1 cellular context compared by ENCODE assay signal in genomic region chr2:70887208-70887549, GRCh38.
TF ChIP-seq lines count a peak whose summit lies in the region.

No MANE protein-coding gene starts in this region.

TF ChIP-seq in HEK293, 187 proteins besides CTCF, POLR2A, EP300 and RAD21 (continued from another document):
- TF ChIP-seq ZFP3 (tag by site-specific recombination; IDR thresholded peaks at IDR 0.05; ENCODE audit: low read depth) (no peak), ZBTB48 (tag by site-specific recombination; IDR thresholded peaks at IDR 0.05) (no peak), ZNF155 (tag by site-specific recombination; IDR thresholded peaks at IDR 0.05) (no peak), ZNF174 (tag by site-specific recombination; IDR thresholded peaks at IDR 0.05) (no peak), GLIS2 (tag by site-specific recombination; IDR thresholded peaks at IDR 0.05) (no peak), ZNF555 (tag by site-specific recombination; conservative IDR thresholded peaks at IDR 0.05) (no peak), OVOL3 (tag by site-specific recombination; IDR thresholded peaks at IDR 0.05) (no peak), ZNF362 (tag by site-specific recombination; IDR thresholded peaks at IDR 0.05) (no peak)
